Comparison of ENCODE assay signal across 16 cellular contexts in genomic region chr14:86505808-86506207, GRCh38.
A peak's percentile ranks its signal among the peaks of the same experiment; 100 is the strongest.
DNase-seq lines count a peak whose midpoint lies in the region; ATAC-seq, FAIRE-seq and TF ChIP-seq lines count a peak whose summit lies in the region.
"Had no signal": no experiment of that assay in that cellular context is flagged by ENCODE, and none has a peak within 500 bp of the region (broad histone marks: within the 10 kb centered on the region; RNA-seq: fewer than 3 reads in every experiment).

No MANE protein-coding gene starts in this region.

- H3K9me3 ChIP-seq in breast epithelium (no peaks in the 10 kb centered on the region), Caco-2 (no peaks in the 10 kb centered on the region)
- H3K9me3 ChIP-seq: BLaER1 had no signal

- H3K4me3 ChIP-seq in breast epithelium (no peak overlapping the region), bronchial epithelial cell (ENCODE audit: low read depth, low read length) (no peak overlapping the region), fibroblast of pulmonary artery (replicated peaks; ENCODE audit: low read depth, low read length) (no peak overlapping the region), Caco-2 (ENCODE audit: low read depth, low read length) (no peak overlapping the region)
- H3K4me3 ChIP-seq: BLaER1 had no signal

- H3K4me1 Mint-ChIP-seq in MCF 10A (ENCODE audit: insufficient read depth, unreplicated experiment) (no peaks in the 10 kb centered on the region), Caco-2 (ENCODE audit: low read depth, unreplicated experiment) (no peaks in the 10 kb centered on the region)
- H3K4me1 Mint-ChIP-seq: H9 had no signal

- H3K36me3 ChIP-seq in breast epithelium (no peaks in the 10 kb centered on the region), bronchial epithelial cell (ENCODE audit: control insufficient read depth, insufficient read depth, low read length) (no peaks in the 10 kb centered on the region), Caco-2 (ENCODE audit: control insufficient read depth, insufficient read depth, low read length) (no peaks in the 10 kb centered on the region)
- H3K36me3 ChIP-seq: BLaER1 had no signal

- BruUV-seq in MCF 10A (replicated peaks; lab: Mats Ljungman, UMichigan), result no TSS peak
- BruUV-seq in Caco-2 (replicated peaks; lab: Mats Ljungman, UMichigan), result no TSS peak

- no peak for TF ChIP-seq POLR2A in breast epithelium (IDR thresholded peaks at IDR 0.05)

- H3K27ac ChIP-seq in breast epithelium, result no peak overlapping the region
- H3K27ac ChIP-seq: 22Rv1, BLaER1 had no signal

- ATAC-seq in activated naive CD4-positive, alpha-beta T cell treated with anti-CD3 and anti-CD28 coated beads, Interleukin-2, amount 50 U/mL, for 72 hours, result no peak
- no peak for ATAC-seq in HG02973 (IDR thresholded peaks at IDR 0.05; ENCODE audit: unreplicated experiment)

- FAIRE-seq in bronchial epithelial cell (lab: Jason Lieb, UNC) (no peak), D721Med (lab: Jason Lieb, UNC) (no peak)
- FAIRE-seq: GM12891 had no signal

- H3K9me3 Mint-ChIP-seq in MCF 10A (ENCODE audit: unreplicated experiment), result no peaks in the 10 kb centered on the region
- no peaks in the 10 kb centered on the region for H3K9me3 Mint-ChIP-seq in Caco-2 (ENCODE audit: unreplicated experiment)
- H3K9me3 Mint-ChIP-seq in activated naive CD4-positive, alpha-beta T cell treated with anti-CD3 and anti-CD28 coated beads, Interleukin-2, amount 50 U/mL, for 72 hours, result no peaks in the 10 kb centered on the region
- H3K9me3 Mint-ChIP-seq: H9 had no signal

- H3K27ac Mint-ChIP-seq in MCF 10A (ENCODE audit: low read depth, unreplicated experiment) (no peak overlapping the region), Caco-2 (ENCODE audit: unreplicated experiment) (no peak overlapping the region)
- H3K27ac Mint-ChIP-seq in activated naive CD4-positive, alpha-beta T cell treated with anti-CD3 and anti-CD28 coated beads, Interleukin-2, amount 50 U/mL, for 72 hours, result no peak overlapping the region
- H3K27ac Mint-ChIP-seq: CD8-positive, alpha-beta memory T cell; H9 had no signal

- H3K27me3 ChIP-seq in breast epithelium (no peaks in the 10 kb centered on the region), bronchial epithelial cell (ENCODE audit: control insufficient read depth, insufficient read depth, low read length) (no peaks in the 10 kb centered on the region), Caco-2 (replicated peaks; ENCODE audit: control insufficient read depth, insufficient read depth, low read length) (no peaks in the 10 kb centered on the region)
- H3K27me3 ChIP-seq: BLaER1 had no signal

- intact Hi-C loops in MCF 10A (cut with micrococcal nuclease), result no loop called here
- intact Hi-C loops in breast epithelium (cut with DNase I; ENCODE audit: low total_unique reads), result no loop called here
- intact Hi-C loops in Caco-2 (cut with micrococcal nuclease; ENCODE audit: unreplicated experiment), result no loop called here

- H3K36me3 Mint-ChIP-seq in MCF 10A (ENCODE audit: insufficient read depth, unreplicated experiment), result no peaks in the 10 kb centered on the region
- no peaks in the 10 kb centered on the region for H3K36me3 Mint-ChIP-seq in Caco-2 (ENCODE audit: insufficient read depth, unreplicated experiment)
- H3K36me3 Mint-ChIP-seq in activated naive CD4-positive, alpha-beta T cell treated with anti-CD3 and anti-CD28 coated beads, Interleukin-2, amount 50 U/mL, for 72 hours, result no peaks in the 10 kb centered on the region
- H3K36me3 Mint-ChIP-seq: CD8-positive, alpha-beta memory T cell had no signal

- POLR2A ChIA-PET in MCF 10A (lab: Yijun Ruan, JAX) (no interaction called here), Caco-2 (lab: Charles Lee) (no interaction called here)

- DNase-seq in MCF 10A (ENCODE audit: unreplicated experiment) (peak; percentile 42), breast epithelium (ENCODE audit: low spot score in 2 of 2) (no peak), bronchial epithelial cell (ENCODE audit: low read depth) (peak; percentile 5), fibroblast of pulmonary artery (ENCODE audit: low read depth) (peak; percentile 13), Caco-2 (no peak), D721Med (ENCODE audit: insufficient read length, low spot score) (no peak)
- DNase-seq in activated naive CD4-positive, alpha-beta T cell treated with anti-CD3 and anti-CD28 coated beads, Interleukin-2, amount 50 U/mL, for 72 hours (ENCODE audit: low spot score in 2 of 2), result no peak
- DNase-seq: AML-193; CD8-positive, alpha-beta memory T cell; DMS 273 treated with DMSO at 0.1 percent for 48 hours; GOT3; H9 had no signal

- TF ChIP-seq CTCF in MCF 10A (IDR thresholded peaks at IDR 0.05; ENCODE audit: unreplicated experiment), result no peak
- no peak for TF ChIP-seq CTCF in breast epithelium (IDR thresholded peaks at IDR 0.05)
- TF ChIP-seq CTCF in bronchial epithelial cell (IDR thresholded peaks at IDR 0.05; ENCODE audit: insufficient read depth, low read length, severe bottlenecking), result no peak
- no peak for TF ChIP-seq CTCF in fibroblast of pulmonary artery (IDR thresholded peaks at IDR 0.05; ENCODE audit: low read length, missing control alignments)
- no peak for TF ChIP-seq CTCF in Caco-2 (IDR thresholded peaks at IDR 0.05; ENCODE audit: insufficient read depth in 1 of 2, low read depth in 1 of 2, low read length in 1 of 2, severe bottlenecking in 1 of 2, unreplicated experiment in 1 of 2)
- no peak for TF ChIP-seq CTCF in D721Med (IDR thresholded peaks at IDR 0.05; ENCODE audit: insufficient read depth, missing control alignments)

- H3K4me1 ChIP-seq in breast epithelium (no peaks in the 10 kb centered on the region), Caco-2 (no peaks in the 10 kb centered on the region)

- CTCF ChIA-PET in MCF 10A (lab: Yijun Ruan, JAX), result interaction anchor here (0.7 kb wide), 1 partner anchor 34 kb away, joined by 4 read pairs; no protein-coding TSS in a partner anchor
- CTCF ChIA-PET in Caco-2 (lab: Charles Lee), result no interaction called here

- H3K4me3 Mint-ChIP-seq in MCF 10A (ENCODE audit: unreplicated experiment) (no peak overlapping the region), Caco-2 (ENCODE audit: unreplicated experiment) (no peak overlapping the region)
- H3K4me3 Mint-ChIP-seq: CD8-positive, alpha-beta memory T cell; H9 had no signal

- H3K27me3 Mint-ChIP-seq in MCF 10A (ENCODE audit: insufficient read depth, unreplicated experiment), result no peaks in the 10 kb centered on the region
- H3K27me3 Mint-ChIP-seq in Caco-2 (ENCODE audit: insufficient read depth, unreplicated experiment), result no peaks in the 10 kb centered on the region

Comparison
In these comparisons a context has a peak if more than half of its experiments do, and no peak if none do; other contexts are left out.
1. DNase-seq: peak in MCF 10A (single experiment), bronchial epithelial cell (single experiment) and fibroblast of pulmonary artery (single experiment); none in breast epithelium (0 of 2), Caco-2 (0 of 2), D721Med (single experiment) and activated naive CD4-positive, alpha-beta T cell treated with anti-CD3 and anti-CD28 coated beads, Interleukin-2, amount 50 U/mL, for 72 hours (0 of 2).